Comparison of ENCODE assay signal across 11 cellular contexts in the genomic region with DNA sequence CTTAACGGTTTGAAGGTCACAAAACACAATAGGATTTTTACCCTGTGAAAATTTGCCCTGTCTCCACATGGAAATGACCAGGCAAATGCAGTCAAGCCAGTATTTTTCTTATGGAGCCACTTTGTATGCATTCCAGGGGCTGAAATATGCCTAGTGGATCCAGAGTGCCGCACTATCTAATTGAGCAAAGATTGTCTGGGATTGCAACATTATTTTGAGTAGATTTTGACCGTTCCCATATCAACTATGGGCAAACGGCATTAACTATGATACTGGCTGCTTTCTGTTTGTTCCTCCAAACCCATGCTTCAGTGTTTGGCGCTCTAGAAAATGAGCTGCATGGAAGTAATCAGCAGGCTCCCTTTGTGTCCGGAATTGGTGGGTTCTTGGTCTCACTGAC.
"Had no signal": no experiment of that assay in that cellular context is flagged by ENCODE, and none has a peak within 500 bp of the region (broad histone marks: within the 10 kb centered on the region; RNA-seq: fewer than 3 reads in every experiment).

No MANE protein-coding gene starts in this region.

- H3K9me3 ChIP-seq: ovary, thoracic aorta had no signal

- H3K36me3 ChIP-seq: ovary, thoracic aorta had no signal

- H3K4me3 ChIP-seq: ovary, thoracic aorta had no signal

- H3K27ac ChIP-seq: ovary, thoracic aorta had no signal

- ATAC-seq: activated CD8-positive, alpha-beta T cell treated with anti-CD3 and anti-CD28 coated beads, Interleukin-2, amount 10 ng/mL, durations not matched to agents 7 days and 5 days; stimulated activated effector memory CD8-positive, alpha-beta T cell treated with anti-CD3 and anti-CD28 coated beads, Interleukin-12 subunit alpha, Interleukin-12 subunit beta, amount 100 ng/mL, for 72 hours had no signal

- DNase-seq: activated CD4-positive, alpha-beta T cell treated with anti-CD3 and anti-CD28 coated beads for 48 hours; activated CD8-positive, alpha-beta memory T cell treated with anti-CD3 and anti-CD28 coated beads, Interleukin-2, amount 50 U/mL, for 4 hours; activated CD8-positive, alpha-beta T cell treated with anti-CD3 and anti-CD28 coated beads, Interleukin-2, amount 10 ng/mL, durations not matched to agents 7 days and 5 days; activated naive CD4-positive, alpha-beta T cell; activated naive CD8-positive, alpha-beta T cell treated with anti-CD3 and anti-CD28 coated beads, Interleukin-2, amount 10 ng/mL, durations not matched to agents 7 days and 5 days; aorta; endodermal cell; hippocampal formation; ovary had no signal

- H3K27me3 ChIP-seq: ovary had no signal
